In genomic region chr2:97910403-97911209, GRCh38 we compare ENCODE assay signal across 21 cellular contexts.
A peak's percentile ranks its signal among the peaks of the same experiment; 100 is the strongest.
DNase-seq lines count a peak whose midpoint lies in the region; FAIRE-seq and TF ChIP-seq lines count a peak whose summit lies in the region.
"Had no signal": no experiment of that assay in that cellular context is flagged by ENCODE, and none has a peak within 500 bp of the region (broad histone marks: within the 10 kb centered on the region; RNA-seq: fewer than 3 reads in every experiment).

No MANE protein-coding gene starts in this region.

- peaks cover 6% of the 10 kb centered on the region; the same call in 1 of the 2 replicates for H3K9me3 ChIP-seq in DOHH2 (ENCODE audit: control insufficient read depth, insufficient read depth, low read length)
- no peaks in the 10 kb centered on the region for H3K9me3 ChIP-seq in OCI-LY3 (ENCODE audit: insufficient read depth, low read length)

- H3K27me3 Mint-ChIP-seq in activated T-helper 1 cell treated with anti-CD3 and anti-CD28 coated beads, Interleukin-12 subunit alpha, Interleukin-12 subunit beta, Interleukin-2, Interleukin-4 antibody, amounts not matched to agents 30 ng/mL and 10 ng/mL and 1 ng/mL, durations not matched to agents 14 hours and 24 hours and 36 hours (ENCODE audit: insufficient read depth) = no peaks in the 10 kb centered on the region
- H3K27me3 Mint-ChIP-seq: CD4-positive, CD25-positive, alpha-beta regulatory T cell; type B pancreatic cell had no signal

- no peak overlapping the region for H3K23ac ChIP-seq in mesendoderm (ENCODE audit: low read length)

- no peak overlapping the region for H3K4me3 Mint-ChIP-seq in activated T-helper 1 cell treated with anti-CD3 and anti-CD28 coated beads, Interleukin-12 subunit alpha, Interleukin-12 subunit beta, Interleukin-2, Interleukin-4 antibody, amounts not matched to agents 30 ng/mL and 10 ng/mL and 1 ng/mL, durations not matched to agents 14 hours and 24 hours and 36 hours
- H3K4me3 Mint-ChIP-seq: CD4-positive, CD25-positive, alpha-beta regulatory T cell; neural crest cell; type B pancreatic cell had no signal

- H2BK15ac ChIP-seq in mesendoderm (replicated peaks; ENCODE audit: low read depth) = no peak overlapping the region

- H3K36me3 Mint-ChIP-seq in activated T-helper 1 cell treated with anti-CD3 and anti-CD28 coated beads, Interleukin-12 subunit alpha, Interleukin-12 subunit beta, Interleukin-2, Interleukin-4 antibody, amounts not matched to agents 30 ng/mL and 10 ng/mL and 1 ng/mL, durations not matched to agents 14 hours and 24 hours and 36 hours (ENCODE audit: low read depth) = peaks cover 26% of the 10 kb centered on the region

- H3K4me2 ChIP-seq in DOHH2 (ENCODE audit: low read length) (peak overlapping the region; percentile 79), OCI-LY3 (ENCODE audit: low read length) (peak overlapping the region; percentile 97), mesendoderm (ENCODE audit: low read length) (no peak overlapping the region)

- WGBS in mesendoderm (ENCODE audit: extremely low coverage, insufficient coverage, low lambda C conversion rate) = no CpG with 5 or more reads among the region's 9 CpGs

- intact Hi-C loops in activated T-helper 1 cell treated with anti-CD3 and anti-CD28 coated beads, Interleukin-12 subunit alpha, Interleukin-12 subunit beta, Interleukin-2, Interleukin-4 antibody, amounts not matched to agents 30 ng/mL and 10 ng/mL and 1 ng/mL, durations not matched to agents 14 hours and 24 hours and 36 hours (cut with micrococcal nuclease) = loop anchor here (2.0 kb wide), 1 partner anchor 52 kb away; no protein-coding TSS in a partner anchor

- H3K79me2 ChIP-seq in DOHH2 (ENCODE audit: control insufficient read depth, low read length) (peaks cover 69% of the 10 kb centered on the region), OCI-LY3 (ENCODE audit: low read length) (peaks cover 94% of the 10 kb centered on the region), mesendoderm (ENCODE audit: control insufficient read depth, insufficient read depth, low read length) (peaks cover 2% of the 10 kb centered on the region)

- H3K9ac ChIP-seq in OCI-LY3 (ENCODE audit: low read length) (peak overlapping the region; percentile 48; the same call in 1 of the 2 replicates), mesendoderm (ENCODE audit: low read length) (no peak overlapping the region)

- no peak overlapping the region for H3K56ac ChIP-seq in mesendoderm (ENCODE audit: low read length)

- H4K5ac ChIP-seq in mesendoderm (ENCODE audit: low read length) = no peak overlapping the region

- no peak overlapping the region for H2BK5ac ChIP-seq in mesendoderm (ENCODE audit: low read length)

- H3F3A ChIP-seq in DOHH2 (ENCODE audit: control insufficient read depth, insufficient read depth) = peaks cover 3% of the 10 kb centered on the region; the same call in 1 of the 2 replicates

- H3K18ac ChIP-seq in mesendoderm (ENCODE audit: low read length) = no peak overlapping the region

- TF ChIP-seq CTCF in DOHH2 (IDR thresholded peaks at IDR 0.05; ENCODE audit: low read depth, low read length, poor library complexity, severe bottlenecking) (no peak), HL-60 (IDR thresholded peaks at IDR 0.05; ENCODE audit: insufficient read depth, low read length) (no peak), OCI-LY3 (IDR thresholded peaks at IDR 0.05; ENCODE audit: low read depth, low read length) (no peak), fibroblast of villous mesenchyme (IDR thresholded peaks at IDR 0.05; ENCODE audit: insufficient read depth, low read depth, low read length) (no peak)

- no peaks in the 10 kb centered on the region for H3K9me3 Mint-ChIP-seq in activated T-helper 1 cell treated with anti-CD3 and anti-CD28 coated beads, Interleukin-12 subunit alpha, Interleukin-12 subunit beta, Interleukin-2, Interleukin-4 antibody, amounts not matched to agents 30 ng/mL and 10 ng/mL and 1 ng/mL, durations not matched to agents 14 hours and 24 hours and 36 hours
- H3K9me3 Mint-ChIP-seq: CD4-positive, CD25-positive, alpha-beta regulatory T cell; IgD-negative memory B cell had no signal

- H3K4me1 ChIP-seq in DOHH2 (ENCODE audit: control insufficient read depth, low read length) (peaks cover 88% of the 10 kb centered on the region), OCI-LY3 (ENCODE audit: low read length) (peaks cover 90% of the 10 kb centered on the region), mesendoderm (ENCODE audit: control insufficient read depth, low read depth, low read length) (no peaks in the 10 kb centered on the region)

- peaks cover 43% of the 10 kb centered on the region for H3K36me3 ChIP-seq in DOHH2 (ENCODE audit: control insufficient read depth, low read length)
- H3K36me3 ChIP-seq in OCI-LY3 (replicated peaks; ENCODE audit: low read depth, low read length) = peaks cover 37% of the 10 kb centered on the region
- no peaks in the 10 kb centered on the region for H3K36me3 ChIP-seq in mesendoderm (ENCODE audit: control insufficient read depth, insufficient read depth, low read length)

- H2BK120ac ChIP-seq in mesendoderm (ENCODE audit: low read depth, low read length) = no peak overlapping the region

- H3K4me3 ChIP-seq in DOHH2 (ENCODE audit: low read length) (peak overlapping the region; percentile 0), HL-60 (replicated peaks; ENCODE audit: insufficient read depth, low read length) (no peak overlapping the region), OCI-LY3 (ENCODE audit: low read length) (peak overlapping the region; percentile 34), fibroblast of villous mesenchyme (ENCODE audit: low read depth, low read length) (no peak overlapping the region), mesendoderm (ENCODE audit: low read length) (no peak overlapping the region)
- H3K4me3 ChIP-seq: smooth muscle cell had no signal

- no peak for FAIRE-seq in GM19239 (lab: Jason Lieb, UNC)

- peak overlapping the region; percentile 79 for H3K27ac ChIP-seq in DOHH2 (ENCODE audit: low read depth, low read length)
- peak overlapping the region; percentile 33; the same call in 1 of the 2 replicates for H3K27ac ChIP-seq in HL-60 (replicated peaks)
- peak overlapping the region; percentile 96 for H3K27ac ChIP-seq in OCI-LY3 (ENCODE audit: low read length)
- H3K27ac ChIP-seq in mesendoderm (ENCODE audit: low read depth, low read length) = no peak overlapping the region

- DNase-seq in HL-60 (ENCODE audit: low read depth in 1 of 2, low spot score in 1 of 2) (peak in 1 of 2 experiments; percentile 18), fibroblast of villous mesenchyme (ENCODE audit: low read depth) (peak; percentile 21), NCI-H2196 (lab: John Stamatoyannopoulos, UW; ENCODE audit: unreplicated experiment) (no peak), GM19239 (ENCODE audit: insufficient read length, low spot score) (no peak), mesendoderm (no peak)
- no peak for DNase-seq in activated T-helper 1 cell treated with anti-CD3 and anti-CD28 coated beads, Interleukin-12 subunit alpha, Interleukin-12 subunit beta, Interleukin-2, Interleukin-4 antibody, amounts not matched to agents 30 ng/mL and 10 ng/mL and 1 ng/mL, durations not matched to agents 14 hours and 24 hours and 36 hours (ENCODE audit: low spot score)
- DNase-seq: activated CD4-positive, alpha-beta T cell treated with anti-CD3 and anti-CD28 coated beads for 1 hour; activated naive CD4-positive, alpha-beta T cell treated with anti-CD3 and anti-CD28 coated beads, Interleukin-2, amount 50 U/mL, for 16 hours; activated T-cell treated with anti-CD3 and anti-CD28 coated beads, Interleukin-2, amount 50 U/mL, for 48 hours; CD4-positive, CD25-positive, alpha-beta regulatory T cell; effector CD4-positive, alpha-beta T cell; NCI-H1092 treated with DMSO at 0.1 percent for 48 hours; NCI-H2029; stimulated activated CD4-positive, alpha-beta T cell treated with anti-CD3 and anti-CD28 coated beads, Interleukin-4, amount 100 ng/mL, for 1 hour; T-helper 9 cell had no signal

- peaks cover 12% of the 10 kb centered on the region for H3K79me1 ChIP-seq in mesendoderm (ENCODE audit: low read length)

- H3K27me3 ChIP-seq in DOHH2 (ENCODE audit: control insufficient read depth, low read length) (no peaks in the 10 kb centered on the region), HL-60 (ENCODE audit: insufficient read depth, poor library complexity, severe bottlenecking) (no peaks in the 10 kb centered on the region), OCI-LY3 (ENCODE audit: low read depth, low read length) (no peaks in the 10 kb centered on the region), mesendoderm (ENCODE audit: insufficient read depth, low read length, poor library complexity) (no peaks in the 10 kb centered on the region)

- no peak overlapping the region for H2AFZ ChIP-seq in OCI-LY3 (ENCODE audit: low read depth, low read length)

- H3K4me1 Mint-ChIP-seq in activated T-helper 1 cell treated with anti-CD3 and anti-CD28 coated beads, Interleukin-12 subunit alpha, Interleukin-12 subunit beta, Interleukin-2, Interleukin-4 antibody, amounts not matched to agents 30 ng/mL and 10 ng/mL and 1 ng/mL, durations not matched to agents 14 hours and 24 hours and 36 hours (ENCODE audit: low read depth) = peaks cover 41% of the 10 kb centered on the region
- H3K4me1 Mint-ChIP-seq: neural crest cell had no signal

- no peaks in the 10 kb centered on the region for H3K9me2 ChIP-seq in DOHH2 (replicated peaks; ENCODE audit: control insufficient read depth, low read length)

- H3K4ac ChIP-seq in mesendoderm (ENCODE audit: low read depth, low read length) = no peak overlapping the region

- no peaks in the 10 kb centered on the region for H4K20me1 ChIP-seq in DOHH2 (ENCODE audit: control insufficient read depth, insufficient read depth, low read depth, low read length)
- no peaks in the 10 kb centered on the region for H4K20me1 ChIP-seq in OCI-LY3 (ENCODE audit: insufficient read depth, low read length)

- H3K27ac Mint-ChIP-seq in activated T-helper 1 cell treated with anti-CD3 and anti-CD28 coated beads, Interleukin-12 subunit alpha, Interleukin-12 subunit beta, Interleukin-2, Interleukin-4 antibody, amounts not matched to agents 30 ng/mL and 10 ng/mL and 1 ng/mL, durations not matched to agents 14 hours and 24 hours and 36 hours = no peak overlapping the region
- H3K27ac Mint-ChIP-seq: type B pancreatic cell had no signal

- no peak overlapping the region for H4K8ac ChIP-seq in mesendoderm (ENCODE audit: low read depth, low read length)

- H2AK5ac ChIP-seq in mesendoderm (ENCODE audit: low read length) = no peak overlapping the region

Comparison
In these comparisons a context has a peak if more than half of its experiments do, and no peak if none do; other contexts are left out.
1. H3K4me3 ChIP-seq: peak in DOHH2 (single experiment) and OCI-LY3 (single experiment); none in HL-60 (single experiment), fibroblast of villous mesenchyme (single experiment) and mesendoderm (single experiment).